Comparison of ENCODE assay signal across 14 cellular contexts in the genomic region with DNA sequence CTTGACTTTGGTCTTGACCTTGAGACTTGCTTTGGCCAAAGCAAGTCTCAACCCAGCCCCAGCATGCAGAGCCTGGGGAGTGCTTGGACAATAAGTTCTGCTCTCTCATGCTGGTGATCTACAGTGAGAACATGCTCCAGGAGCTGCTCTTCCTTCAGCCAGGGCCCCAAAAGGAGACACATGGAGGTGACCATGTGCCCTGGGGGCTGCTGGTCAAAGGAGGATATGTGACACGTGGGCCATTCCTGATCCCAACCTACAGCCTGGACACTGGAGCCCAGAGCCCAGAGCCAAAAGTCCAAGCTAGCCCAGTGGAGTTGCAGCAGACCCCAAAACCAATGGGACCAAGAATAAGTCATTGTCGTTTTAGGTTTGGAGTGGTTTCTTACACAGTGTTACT.
DNase-seq lines count a peak whose midpoint lies in the region; TF ChIP-seq lines count a peak whose summit lies in the region.
"Had no signal": no experiment of that assay in that cellular context is flagged by ENCODE, and none has a peak within 500 bp of the region (broad histone marks: within the 10 kb centered on the region; RNA-seq: fewer than 3 reads in every experiment).

No MANE protein-coding gene starts in this region.

- peak; percentile 43 for DNase-seq in right atrium auricular region (ENCODE audit: low spot score)
- DNase-seq in cardiac septum (ENCODE audit: low spot score) = no peak
- peak; percentile 15 for DNase-seq in ecto neural progenitor cell (ENCODE audit: low spot score)
- no peak for DNase-seq in OCI-M1 (lab: John Stamatoyannopoulos, UW)
- no peak for DNase-seq in CD8-positive, alpha-beta memory T cell
- no peak for DNase-seq in GM19238 (ENCODE audit: insufficient read length, low spot score)
- DNase-seq: CD4-positive, CD25-positive, alpha-beta regulatory T cell; DMS153; DMS79; GDM1 had no signal

- H3K27ac Mint-ChIP-seq in CD8-positive, alpha-beta memory T cell = no peak overlapping the region
- H3K27ac Mint-ChIP-seq: B cell; CD4-positive, CD25-positive, alpha-beta regulatory T cell; H9 had no signal

- no peaks in the 10 kb centered on the region for H3K9me2 ChIP-seq in neural cell (ENCODE audit: insufficient read depth, low read length)

- TF ChIP-seq RAD21 in neural cell (conservative IDR thresholded peaks at IDR 0.05) = no peak

- no peak overlapping the region for H3K4me3 Mint-ChIP-seq in CD8-positive, alpha-beta memory T cell
- H3K4me3 Mint-ChIP-seq: B cell; CD4-positive, CD25-positive, alpha-beta regulatory T cell; H9 had no signal

- H3F3A ChIP-seq in neural cell (ENCODE audit: insufficient read depth, low read length, poor library complexity, severe bottlenecking) = peaks cover 4% of the 10 kb centered on the region

- POLR2A ChIA-PET in CD8-positive, alpha-beta memory T cell (lab: Charles Lee) = no interaction called here

- no peak for TF ChIP-seq EP300 in neural cell (conservative IDR thresholded peaks at IDR 0.05; ENCODE audit: poor library complexity, severe bottlenecking)

- no peak overlapping the region for H2AFZ ChIP-seq in neural cell (ENCODE audit: low read depth, low read length)

- no peaks in the 10 kb centered on the region for H3K36me3 ChIP-seq in right atrium auricular region
- H3K36me3 ChIP-seq in neural cell (ENCODE audit: insufficient read depth, low read length) = no peaks in the 10 kb centered on the region
- H3K36me3 ChIP-seq in CD8-positive, alpha-beta memory T cell (ENCODE audit: insufficient read depth, low read length) = no peaks in the 10 kb centered on the region
- H3K36me3 ChIP-seq: BLaER1 treated with 17β-estradiol and CSF1 and Interleukin-3, amounts not matched to agents 10 nM and 100 nM had no signal

- peaks cover 3 to 13% of the 10 kb centered on the region in 2 donors for H3K27me3 Mint-ChIP-seq in CD8-positive, alpha-beta memory T cell
- H3K27me3 Mint-ChIP-seq: B cell had no signal

- H3K4me3 ChIP-seq in right atrium auricular region = no peak overlapping the region
- H3K4me3 ChIP-seq in neural cell (ENCODE audit: low read length) = peak overlapping the region; percentile 33
- H3K4me3 ChIP-seq in CD8-positive, alpha-beta memory T cell (ENCODE audit: low read length) = no peak overlapping the region
- H3K4me3 ChIP-seq: BLaER1 treated with 17β-estradiol and CSF1 and Interleukin-3, amounts not matched to agents 10 nM and 100 nM had no signal

- no peaks in the 10 kb centered on the region for H3K79me2 ChIP-seq in neural cell (replicated peaks; ENCODE audit: insufficient read depth, low read length)

- H3K9me3 ChIP-seq in right atrium auricular region (no peaks in the 10 kb centered on the region), neural cell (ENCODE audit: low read length) (no peaks in the 10 kb centered on the region)
- no peaks in the 10 kb centered on the region for H3K9me3 ChIP-seq in CD8-positive, alpha-beta memory T cell (ENCODE audit: low read length)

- H3K36me3 Mint-ChIP-seq in CD8-positive, alpha-beta memory T cell = no peaks in the 10 kb centered on the region
- H3K36me3 Mint-ChIP-seq: CD4-positive, CD25-positive, alpha-beta regulatory T cell had no signal

- TF ChIP-seq CTCF in right atrium auricular region (IDR thresholded peaks at IDR 0.05) (no peak), neural cell (IDR thresholded peaks at IDR 0.05; ENCODE audit: poor library complexity, severe bottlenecking) (no peak)

- H3K27me3 ChIP-seq in right atrium auricular region (no peaks in the 10 kb centered on the region), neural cell (ENCODE audit: insufficient read depth, low read depth, low read length) (no peaks in the 10 kb centered on the region)
- no peaks in the 10 kb centered on the region for H3K27me3 ChIP-seq in CD8-positive, alpha-beta memory T cell (ENCODE audit: insufficient read depth, low read length, poor library complexity, severe bottlenecking)
- H3K27me3 ChIP-seq: BLaER1 treated with 17β-estradiol and CSF1 and Interleukin-3, amounts not matched to agents 10 nM and 100 nM had no signal

- H3K4me1 Mint-ChIP-seq in CD8-positive, alpha-beta memory T cell = no peaks in the 10 kb centered on the region
- H3K4me1 Mint-ChIP-seq: CD4-positive, CD25-positive, alpha-beta regulatory T cell had no signal

- no peaks in the 10 kb centered on the region for H3K4me1 ChIP-seq in right atrium auricular region
- no peaks in the 10 kb centered on the region for H3K4me1 ChIP-seq in CD8-positive, alpha-beta memory T cell (ENCODE audit: insufficient read depth, low read length)

- H3K27ac ChIP-seq in right atrium auricular region (no peak overlapping the region), neural cell (ENCODE audit: low read length) (peak overlapping the region; percentile 88)
- no peak overlapping the region for H3K27ac ChIP-seq in CD8-positive, alpha-beta memory T cell (ENCODE audit: low read depth, low read length)
- H3K27ac ChIP-seq: BLaER1 treated with 17β-estradiol and CSF1 and Interleukin-3, amounts not matched to agents 10 nM and 100 nM had no signal

- CTCF ChIA-PET in CD8-positive, alpha-beta memory T cell (lab: Charles Lee) = no interaction called here

- peak overlapping the region; percentile 26 for H3K9ac ChIP-seq in neural cell (ENCODE audit: low read length)
- H3K9ac ChIP-seq: BLaER1 treated with 17β-estradiol and CSF1 and Interleukin-3, amounts not matched to agents 10 nM and 100 nM had no signal

- intact Hi-C loops in cardiac septum (cut with DNase I) = no loop called here

- H4K20me1 ChIP-seq in neural cell (ENCODE audit: insufficient read depth) = no peaks in the 10 kb centered on the region
- H4K20me1 ChIP-seq: BLaER1 treated with 17β-estradiol and CSF1 and Interleukin-3, amounts not matched to agents 10 nM and 100 nM had no signal

- no peak overlapping the region for H3K4me2 ChIP-seq in neural cell (ENCODE audit: low read length)

- peaks cover 0 to 1% (median 0%) of the 10 kb centered on the region in 5 donors for H3K9me3 Mint-ChIP-seq in CD8-positive, alpha-beta memory T cell
- H3K9me3 Mint-ChIP-seq: H9 had no signal

TF ChIP-seq in neural cell, 6 proteins besides CTCF, POLR2A, EP300 and RAD21:
- TF ChIP-seq, protein P1, sequence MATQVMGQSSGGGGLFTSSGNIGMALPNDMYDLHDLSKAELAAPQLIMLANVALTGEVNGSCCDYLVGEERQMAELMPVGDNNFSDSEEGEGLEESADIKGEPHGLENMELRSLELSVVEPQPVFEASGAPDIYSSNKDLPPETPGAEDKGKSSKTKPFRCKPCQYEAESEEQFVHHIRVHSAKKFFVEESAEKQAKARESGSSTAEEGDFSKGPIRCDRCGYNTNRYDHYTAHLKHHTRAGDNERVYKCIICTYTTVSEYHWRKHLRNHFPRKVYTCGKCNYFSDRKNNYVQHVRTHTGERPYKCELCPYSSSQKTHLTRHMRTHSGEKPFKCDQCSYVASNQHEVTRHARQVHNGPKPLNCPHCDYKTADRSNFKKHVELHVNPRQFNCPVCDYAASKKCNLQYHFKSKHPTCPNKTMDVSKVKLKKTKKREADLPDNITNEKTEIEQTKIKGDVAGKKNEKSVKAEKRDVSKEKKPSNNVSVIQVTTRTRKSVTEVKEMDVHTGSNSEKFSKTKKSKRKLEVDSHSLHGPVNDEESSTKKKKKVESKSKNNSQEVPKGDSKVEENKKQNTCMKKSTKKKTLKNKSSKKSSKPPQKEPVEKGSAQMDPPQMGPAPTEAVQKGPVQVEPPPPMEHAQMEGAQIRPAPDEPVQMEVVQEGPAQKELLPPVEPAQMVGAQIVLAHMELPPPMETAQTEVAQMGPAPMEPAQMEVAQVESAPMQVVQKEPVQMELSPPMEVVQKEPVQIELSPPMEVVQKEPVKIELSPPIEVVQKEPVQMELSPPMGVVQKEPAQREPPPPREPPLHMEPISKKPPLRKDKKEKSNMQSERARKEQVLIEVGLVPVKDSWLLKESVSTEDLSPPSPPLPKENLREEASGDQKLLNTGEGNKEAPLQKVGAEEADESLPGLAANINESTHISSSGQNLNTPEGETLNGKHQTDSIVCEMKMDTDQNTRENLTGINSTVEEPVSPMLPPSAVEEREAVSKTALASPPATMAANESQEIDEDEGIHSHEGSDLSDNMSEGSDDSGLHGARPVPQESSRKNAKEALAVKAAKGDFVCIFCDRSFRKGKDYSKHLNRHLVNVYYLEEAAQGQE (IDR thresholded peaks at IDR 0.05; ENCODE audit: borderline replicate concordance) = no peak
- TF ChIP-seq POLR2AphosphoS5 (IDR thresholded peaks at IDR 0.05) = no peak
- TF ChIP-seq SMC3 (conservative IDR thresholded peaks at IDR 0.05; ENCODE audit: poor library complexity) = no peak
- no peak for TF ChIP-seq MXI1 (conservative IDR thresholded peaks at IDR 0.05; ENCODE audit: poor library complexity, severe bottlenecking)
- TF ChIP-seq TAF1 (IDR thresholded peaks at IDR 0.05; ENCODE audit: low read depth) = no peak
- TF ChIP-seq EZH2 (IDR thresholded peaks at IDR 0.05; ENCODE audit: borderline replicate concordance, insufficient read depth, low read length, poor library complexity, severe bottlenecking) = no peak

Comparison
In these comparisons a context has a peak if more than half of its experiments do, and no peak if none do; other contexts are left out.
1. DNase-seq: peak in right atrium auricular region (single experiment) and ecto neural progenitor cell (single experiment); none in cardiac septum (single experiment), OCI-M1 (single experiment), CD8-positive, alpha-beta memory T cell (0 of 5) and GM19238 (single experiment).